Comparison of ENCODE assay signal across 13 cellular contexts in the genomic region with DNA sequence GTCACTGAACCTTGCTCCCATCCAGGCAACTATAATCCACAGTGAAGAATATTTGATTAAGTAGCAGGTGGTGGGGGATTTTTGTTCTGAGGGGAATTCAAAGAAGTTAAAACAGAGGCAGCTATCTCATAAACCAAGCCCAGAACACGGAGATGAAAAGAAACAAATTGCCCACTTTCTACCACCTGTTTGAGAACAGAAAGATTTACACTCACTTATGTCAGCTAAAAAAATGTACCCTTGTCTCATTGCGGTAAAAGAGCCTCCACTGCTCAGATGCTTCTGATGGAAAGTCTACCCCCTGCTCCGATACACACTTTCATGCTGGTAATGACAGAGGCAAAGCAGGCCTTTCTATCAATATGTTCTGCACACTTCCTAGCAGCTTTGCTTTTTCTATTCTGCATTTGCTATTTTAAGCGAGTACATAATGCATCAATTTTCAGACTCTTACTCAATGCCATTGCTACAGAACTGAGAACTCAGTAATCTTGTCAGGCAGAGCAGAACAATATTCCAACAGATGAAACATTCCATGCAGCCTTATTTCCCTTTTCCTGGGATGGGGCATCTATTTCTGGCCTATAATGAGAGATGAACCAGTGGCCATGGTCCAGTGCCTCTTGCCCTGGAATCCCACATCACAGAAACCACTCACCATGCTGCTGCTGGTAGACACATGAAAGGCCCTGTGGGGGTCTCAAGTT. TPM values are rescaled to one million over a fixed set of nuclear protein-coding genes. Genes with fewer than 3 reads are reported as not detected.
DNase-seq lines count a peak whose midpoint lies in the region; ATAC-seq and TF ChIP-seq lines count a peak whose summit lies in the region.
"Had no signal": no experiment of that assay in that cellular context is flagged by ENCODE, and none has a peak within 500 bp of the region (broad histone marks: within the 10 kb centered on the region; RNA-seq: fewer than 3 reads in every experiment).

No MANE protein-coding gene starts in this region.

- H3K27me3 Mint-ChIP-seq in natural killer cell (ENCODE audit: low read depth in 2 of 2): no peaks in the 10 kb centered on the region
- no peaks in the 10 kb centered on the region for H3K27me3 Mint-ChIP-seq in natural killer cell treated with Interleukin-12 subunit alpha and Interleukin-12 subunit beta and Interleukin-15 and Interleukin-18, amount 100 ng/mL, for 72 hours

- H3K4me3 Mint-ChIP-seq in natural killer cell: peak overlapping the region; percentile 35
- no peak overlapping the region for H3K4me3 Mint-ChIP-seq in natural killer cell treated with Interleukin-12 subunit alpha and Interleukin-12 subunit beta and Interleukin-15 and Interleukin-18, amount 100 ng/mL, for 72 hours
- H3K4me3 Mint-ChIP-seq: activated CD8-positive, alpha-beta memory T cell treated with anti-CD3 and anti-CD28 coated beads, Interleukin-2, amount 10 ng/mL, durations not matched to agents 7 days and 5 days had no signal

- no peaks in the 10 kb centered on the region for H3K27me3 ChIP-seq in dorsolateral prefrontal cortex

- DNase-seq in natural killer cell (no peak), dorsolateral prefrontal cortex (no peak), NCI-H187 treated with DMSO at 0.1 percent for 48 hours (lab: John Stamatoyannopoulos, UW) (no peak), OCI-M1 (lab: John Stamatoyannopoulos, UW) (no peak)
- no peak for DNase-seq in natural killer cell treated with Interleukin-12 subunit alpha and Interleukin-12 subunit beta and Interleukin-15 and Interleukin-18, amount 100 ng/mL, for 72 hours (ENCODE audit: low spot score)
- no peak for DNase-seq in activated CD8-positive, alpha-beta memory T cell treated with anti-CD3 and anti-CD28 coated beads for 24 hours
- DNase-seq: activated CD8-positive, alpha-beta memory T cell treated with anti-CD3 and anti-CD28 coated beads, Interleukin-2, amount 10 ng/mL, durations not matched to agents 7 days and 5 days; cortex of kidney; hippocampal formation; stimulated activated CD4-positive, alpha-beta T cell treated with anti-CD3 and anti-CD28 coated beads, Interleukin-4, amount 100 ng/mL, for 1 hour had no signal

- ATAC-seq in natural killer cell (no peak), HG02870 (IDR thresholded peaks at IDR 0.05; ENCODE audit: unreplicated experiment) (peak; percentile 49), GM19324 (IDR thresholded peaks at IDR 0.05; ENCODE audit: low FRiP score, unreplicated experiment) (no peak)
- no peak for ATAC-seq in natural killer cell treated with Interleukin-12 subunit alpha and Interleukin-12 subunit beta and Interleukin-15 and Interleukin-18, amount 100 ng/mL, for 72 hours
- ATAC-seq: activated CD8-positive, alpha-beta memory T cell treated with anti-CD3 and anti-CD28 coated beads, Interleukin-2, amount 10 ng/mL, durations not matched to agents 7 days and 5 days had no signal

- intact Hi-C loops in natural killer cell (cut with micrococcal nuclease): loop anchor here (5.0 kb wide), 1 partner anchor 36 kb away; no protein-coding TSS in a partner anchor
- intact Hi-C loops in dorsolateral prefrontal cortex (cut with DNase I): loop anchor here in 1 of 2 donors (2.0 kb wide), 1 partner anchor 25 kb away; no protein-coding TSS in a partner anchor

- H3K9me3 Mint-ChIP-seq in natural killer cell: no peaks in the 10 kb centered on the region
- H3K9me3 Mint-ChIP-seq in natural killer cell treated with Interleukin-12 subunit alpha and Interleukin-12 subunit beta and Interleukin-15 and Interleukin-18, amount 100 ng/mL, for 72 hours: no peaks in the 10 kb centered on the region
- H3K9me3 Mint-ChIP-seq: type B pancreatic cell had no signal

- no peak overlapping the region for H3K4me3 ChIP-seq in dorsolateral prefrontal cortex

- peak overlapping the region; percentile 91 to 98 for H3K27ac Mint-ChIP-seq in natural killer cell
- H3K27ac Mint-ChIP-seq in natural killer cell treated with Interleukin-12 subunit alpha and Interleukin-12 subunit beta and Interleukin-15 and Interleukin-18, amount 100 ng/mL, for 72 hours: no peak overlapping the region
- H3K27ac Mint-ChIP-seq: activated CD8-positive, alpha-beta memory T cell treated with anti-CD3 and anti-CD28 coated beads, Interleukin-2, amount 10 ng/mL, durations not matched to agents 7 days and 5 days; type B pancreatic cell had no signal

- H3K36me3 Mint-ChIP-seq in natural killer cell: no peaks in the 10 kb centered on the region
- no peaks in the 10 kb centered on the region for H3K36me3 Mint-ChIP-seq in natural killer cell treated with Interleukin-12 subunit alpha and Interleukin-12 subunit beta and Interleukin-15 and Interleukin-18, amount 100 ng/mL, for 72 hours
- H3K36me3 Mint-ChIP-seq: activated CD8-positive, alpha-beta memory T cell treated with anti-CD3 and anti-CD28 coated beads, Interleukin-2, amount 10 ng/mL, durations not matched to agents 7 days and 5 days; type B pancreatic cell had no signal

- TF ChIP-seq CTCF in natural killer cell (IDR thresholded peaks at IDR 0.05) (no peak), dorsolateral prefrontal cortex (IDR thresholded peaks at IDR 0.05 in 54 of 56, conservative IDR thresholded peaks at IDR 0.05 in 2 of 56; ENCODE audit: low read depth in 1 of 56, partially characterized antibody in 56 of 56) (no peak)

- peaks cover 69 to 74% of the 10 kb centered on the region in 2 donors for H3K4me1 Mint-ChIP-seq in natural killer cell
- peaks cover 45 to 47% of the 10 kb centered on the region in 2 donors for H3K4me1 Mint-ChIP-seq in natural killer cell treated with Interleukin-12 subunit alpha and Interleukin-12 subunit beta and Interleukin-15 and Interleukin-18, amount 100 ng/mL, for 72 hours (ENCODE audit: low read depth in 2 of 2)

- H3K27ac ChIP-seq in dorsolateral prefrontal cortex: peak overlapping the region in 57 of 59 donors; percentile 7 to 93 (median 78)

RNA-seq across cellular contexts. Expression of a gene that starts 29.0 kb away (rescaled TPM):
- total RNA-seq in natural killer cell (10 to 100 TPM in 1 of 3 donors, 1 to 10 TPM in 2; 3.7 to 12.3 (median 7.4) TPM), dorsolateral prefrontal cortex (100 to 1,000 TPM in 114 of 120 experiments, 10 to 100 TPM in 6; 52.9 to 209 (median 145) TPM)
- 1 to 10 TPM; 3.7 to 5.9 TPM for total RNA-seq in natural killer cell treated with Interleukin-12 subunit alpha and Interleukin-12 subunit beta and Interleukin-15 and Interleukin-18, amount 100 ng/mL, for 72 hours

Comparison
In these comparisons a context has a peak if more than half of its experiments do, and no peak if none do; other contexts are left out.
1. H3K27ac Mint-ChIP-seq: peak in natural killer cell (2 of 2); none in natural killer cell treated with Interleukin-12 subunit alpha and Interleukin-12 subunit beta and Interleukin-15 and Interleukin-18, amount 100 ng/mL, for 72 hours (0 of 2).
2. RNA of a gene that starts 29.0 kb away (total RNA-seq): 52.9 to 209 TPM in dorsolateral prefrontal cortex; 3.7 to 12.3 TPM in natural killer cell and 3.7 to 5.9 TPM in natural killer cell treated with Interleukin-12 subunit alpha and Interleukin-12 subunit beta and Interleukin-15 and Interleukin-18, amount 100 ng/mL, for 72 hours; every median in the first group is over 4 times any median in the second.